ENCODE assay signal across 13 cellular contexts in the genomic region with DNA sequence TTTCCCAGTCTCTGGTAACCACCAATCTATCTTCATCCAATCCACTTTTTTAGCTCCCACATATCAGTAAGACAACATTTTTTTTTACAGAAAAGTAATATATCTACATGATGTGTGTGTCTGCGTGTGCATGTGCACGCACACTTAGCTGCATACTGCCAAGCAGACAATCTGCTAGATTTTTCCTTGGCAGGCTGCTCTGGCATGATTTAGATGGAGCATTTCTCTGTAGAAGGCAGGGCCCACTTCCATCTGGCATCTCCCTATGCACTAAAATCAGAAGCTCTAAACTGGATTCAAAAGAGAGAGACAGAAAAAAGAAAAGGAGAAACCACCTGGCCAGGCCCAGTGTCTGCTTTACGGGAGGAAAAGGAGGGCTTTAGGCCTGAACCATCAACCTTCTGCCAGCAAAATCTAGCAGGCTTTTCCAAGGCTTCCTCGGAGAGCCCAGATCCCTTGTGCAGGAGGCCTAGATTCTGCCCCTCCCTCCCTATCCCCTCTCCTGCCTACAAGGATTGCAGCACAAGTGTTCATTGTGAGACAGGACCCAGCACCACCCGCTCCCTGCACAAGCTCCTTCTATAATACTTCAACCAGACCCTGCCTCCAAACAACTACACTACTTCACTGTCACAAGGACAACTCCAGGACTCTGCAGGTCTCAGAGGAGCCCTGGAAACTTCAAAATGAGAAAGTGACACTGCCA.
DNase-seq lines count a peak whose midpoint lies in the region; ATAC-seq and TF ChIP-seq lines count a peak whose summit lies in the region.
"Had no signal": no experiment of that assay in that cellular context is flagged by ENCODE, and none has a peak within 500 bp of the region (broad histone marks: within the 10 kb centered on the region; RNA-seq: fewer than 3 reads in every experiment).

No MANE protein-coding gene starts in this region.

- H2AK5ac ChIP-seq in neuronal stem cell (ENCODE audit: low read depth, low read length), result no peak overlapping the region

- H3K18ac ChIP-seq in neuronal stem cell (ENCODE audit: low read length), result no peak overlapping the region

- intact Hi-C loops in CD4-positive, alpha-beta T cell (cut with DNase I, micrococcal nuclease), result loop anchor here in 1 of 2 experiments (10.0 kb wide), 1 partner anchor 156 kb away; no protein-coding TSS in a partner anchor

- H3K4me1 ChIP-seq in neuronal stem cell (ENCODE audit: control insufficient read depth in 2 of 2, insufficient read depth in 1 of 2, low read depth in 1 of 2, low read length in 2 of 2), result peaks cover 0 to 8% of the 10 kb centered on the region in 2 donors
- H3K4me1 ChIP-seq: BLaER1 had no signal

- no peak overlapping the region for H3K9ac ChIP-seq in neuronal stem cell (ENCODE audit: low read depth, low read length, poor library complexity)
- H3K9ac ChIP-seq: BLaER1 had no signal

- H3K36me3 ChIP-seq in neuronal stem cell (replicated peaks in 1 of 2; ENCODE audit: control insufficient read depth in 2 of 2, insufficient read depth in 2 of 2, low read length in 2 of 2), result no peaks in the 10 kb centered on the region

- CTCF ChIA-PET in CD4-positive, alpha-beta T cell (lab: Charles Lee), result interaction anchor here (0.6 kb wide), 1 partner anchor 263 kb away, joined by 3 read pairs; no protein-coding TSS in a partner anchor

- H3K27ac ChIP-seq in CD4-positive, alpha-beta T cell (ENCODE audit: low read depth, low read length), result no peak overlapping the region
- H3K27ac ChIP-seq in neuronal stem cell (replicated peaks; ENCODE audit: low read length), result no peak overlapping the region
- H3K27ac ChIP-seq: BLaER1 had no signal

- no peak overlapping the region for H2BK120ac ChIP-seq in neuronal stem cell (ENCODE audit: low read depth, low read length)

- H2BK12ac ChIP-seq in neuronal stem cell (ENCODE audit: low read length), result no peak overlapping the region

- H3K4ac ChIP-seq in neuronal stem cell (ENCODE audit: low read length), result no peak overlapping the region

- no peak for DNase-seq in CD4-positive, alpha-beta T cell
- peak; percentile 90 for DNase-seq in NCI-H1694 treated with DMSO at 0.1 percent for 48 hours (lab: John Stamatoyannopoulos, UW)
- DNase-seq in fibroblast of the aortic adventitia (ENCODE audit: low read depth), result peak; percentile 69
- DNase-seq in neuronal stem cell (ENCODE audit: low spot score), result no peak
- no peak for DNase-seq in NCI-H1436 treated with DMSO at 0.1 percent for 48 hours (lab: John Stamatoyannopoulos, UW)
- no peak for DNase-seq in NCI-H82 (lab: John Stamatoyannopoulos, UW)
- DNase-seq: DND-41, NCI-H2081, RPMI8226 had no signal

- TF ChIP-seq CTCF in CD4-positive, alpha-beta T cell (IDR thresholded peaks at IDR 0.05), result no peak
- no peak for TF ChIP-seq CTCF in fibroblast of the aortic adventitia (IDR thresholded peaks at IDR 0.05; ENCODE audit: insufficient read depth, low read length)

- H3K27me3 Mint-ChIP-seq in CD4-positive, alpha-beta T cell, result no peaks in the 10 kb centered on the region

- no peak overlapping the region for H2BK5ac ChIP-seq in neuronal stem cell (ENCODE audit: low read length)

- H3K4me1 Mint-ChIP-seq in CD4-positive, alpha-beta T cell (ENCODE audit: low read depth), result peaks cover 15% of the 10 kb centered on the region

- ATAC-seq in CD4-positive, alpha-beta T cell (ENCODE audit: poor library complexity), result no peak
- no peak for ATAC-seq in GM19455 (IDR thresholded peaks at IDR 0.05; ENCODE audit: unreplicated experiment)

- no peaks in the 10 kb centered on the region for H3K9me3 Mint-ChIP-seq in CD4-positive, alpha-beta T cell

- H3K27ac Mint-ChIP-seq in CD4-positive, alpha-beta T cell, result peak overlapping the region; percentile 60
- H3K27ac Mint-ChIP-seq: activated T-helper 1 cell treated with anti-CD3 and anti-CD28 coated beads, Interleukin-12 subunit alpha, Interleukin-12 subunit beta, Interleukin-2, Interleukin-4 antibody, amounts not matched to agents 30 ng/mL and 10 ng/mL and 1 ng/mL, durations not matched to agents 14 hours and 24 hours and 36 hours had no signal

- H2AFZ ChIP-seq in neuronal stem cell (ENCODE audit: low read length), result no peak overlapping the region

- H2BK15ac ChIP-seq in neuronal stem cell (ENCODE audit: low read length), result peak overlapping the region; percentile 15

- H3K4me2 ChIP-seq in neuronal stem cell (ENCODE audit: insufficient read depth, low read length, poor library complexity, severe bottlenecking), result no peak overlapping the region
- H3K4me2 ChIP-seq: BLaER1 had no signal

- H3K27me3 ChIP-seq in CD4-positive, alpha-beta T cell (ENCODE audit: control insufficient read depth, insufficient read depth, low read length), result no peaks in the 10 kb centered on the region
- no peaks in the 10 kb centered on the region for H3K27me3 ChIP-seq in neuronal stem cell (ENCODE audit: control insufficient read depth in 3 of 3, insufficient read depth in 3 of 3, low read depth in 1 of 3, low read length in 3 of 3)
- H3K27me3 ChIP-seq: BLaER1 had no signal

- POLR2A ChIA-PET in CD4-positive, alpha-beta T cell (lab: Charles Lee), result no interaction called here

- no peak overlapping the region for H3K14ac ChIP-seq in neuronal stem cell (ENCODE audit: low read length)

- H3K4me3 Mint-ChIP-seq in CD4-positive, alpha-beta T cell, result no peak overlapping the region
- H3K4me3 Mint-ChIP-seq: activated T-helper 1 cell treated with anti-CD3 and anti-CD28 coated beads, Interleukin-12 subunit alpha, Interleukin-12 subunit beta, Interleukin-2, Interleukin-4 antibody, amounts not matched to agents 30 ng/mL and 10 ng/mL and 1 ng/mL, durations not matched to agents 14 hours and 24 hours and 36 hours had no signal

- H3K9me3 ChIP-seq in CD4-positive, alpha-beta T cell (ENCODE audit: control insufficient read depth, low read length), result no peaks in the 10 kb centered on the region
- no peaks in the 10 kb centered on the region for H3K9me3 ChIP-seq in neuronal stem cell (replicated peaks in 1 of 2; ENCODE audit: control insufficient read depth in 2 of 2, insufficient read depth in 1 of 2, low read depth in 1 of 2, low read length in 2 of 2)

- no peaks in the 10 kb centered on the region for H3K79me1 ChIP-seq in neuronal stem cell (ENCODE audit: low read depth, low read length)

- no peak overlapping the region for H4K91ac ChIP-seq in neuronal stem cell (ENCODE audit: low read depth, low read length, poor library complexity)

- WGBS in neuronal stem cell (ENCODE audit: extremely low coverage in 2 of 2, insufficient read length in 2 of 2, insufficient replicate concordance in 1 of 2), 2 donors, result no CpG with 5 or more reads among the region's 5 CpGs

- H3K4me3 ChIP-seq in fibroblast of the aortic adventitia (ENCODE audit: low read depth, low read length) (no peak overlapping the region), neuronal stem cell (ENCODE audit: low read length in 2 of 2) (no peak overlapping the region)
- H3K4me3 ChIP-seq: BLaER1, lung had no signal

- H3K36me3 Mint-ChIP-seq in CD4-positive, alpha-beta T cell (ENCODE audit: low read depth), result peaks cover 100% of the 10 kb centered on the region

- no peak overlapping the region for H4K8ac ChIP-seq in neuronal stem cell (ENCODE audit: low read depth, low read length)

- no peak overlapping the region for H3K23ac ChIP-seq in neuronal stem cell (ENCODE audit: low read depth, low read length, poor library complexity)

Comparison
In these comparisons a context has a peak if more than half of its experiments do, and no peak if none do; other contexts are left out.
1. DNase-seq: peak in NCI-H1694 treated with DMSO at 0.1 percent for 48 hours (single experiment) and fibroblast of the aortic adventitia (single experiment); none in CD4-positive, alpha-beta T cell (0 of 10), neuronal stem cell (single experiment), NCI-H1436 treated with DMSO at 0.1 percent for 48 hours (single experiment) and NCI-H82 (single experiment).